In genomic region chr13:76856141-76856571, GRCh38 we compare ENCODE assay signal across 11 cellular contexts. TPM values are rescaled to one million over a fixed set of nuclear protein-coding genes. Genes with fewer than 3 reads are reported as not detected.
A peak's percentile ranks its signal among the peaks of the same experiment; 100 is the strongest.
DNase-seq lines count a peak whose midpoint lies in the region; ATAC-seq and TF ChIP-seq lines count a peak whose summit lies in the region.
"Had no signal": no experiment of that assay in that cellular context is flagged by ENCODE, and none has a peak within 500 bp of the region (broad histone marks: within the 10 kb centered on the region; RNA-seq: fewer than 3 reads in every experiment).

No MANE protein-coding gene starts in this region.

- H3K9me3 ChIP-seq in left lung = no peaks in the 10 kb centered on the region
- no peaks in the 10 kb centered on the region for H3K9me3 ChIP-seq in aorta (ENCODE audit: control insufficient read depth, low read length)
- H3K9me3 ChIP-seq in stomach = no peaks in the 10 kb centered on the region
- H3K9me3 ChIP-seq: body of pancreas, gastrocnemius medialis had no signal

- TF ChIP-seq POLR2A in stomach (IDR thresholded peaks at IDR 0.05) = no peak

- no peaks in the 10 kb centered on the region for H3K36me3 ChIP-seq in left lung
- H3K36me3 ChIP-seq in aorta (ENCODE audit: control insufficient read depth in 1 of 2, insufficient read depth in 2 of 2, low read length in 1 of 2) = no peaks in the 10 kb centered on the region
- no peaks in the 10 kb centered on the region for H3K36me3 ChIP-seq in stomach
- H3K36me3 ChIP-seq: gastrocnemius medialis had no signal

- in situ Hi-C loops in astrocyte of the spinal cord (cut with HindIII; ENCODE audit: low sequenced_read_pairs) = no loop called here

- H3K4me3 ChIP-seq in AG10803 (ENCODE audit: low read length) (no peak overlapping the region), astrocyte of the spinal cord (ENCODE audit: low read depth, low read length) (no peak overlapping the region), left lung (no peak overlapping the region), aorta (ENCODE audit: low read length in 2 of 2) (no peak overlapping the region), stomach (no peak overlapping the region)
- H3K4me3 ChIP-seq: body of pancreas, gastrocnemius medialis had no signal

- intact Hi-C loops in left lung (cut with DNase I) = no loop called here
- intact Hi-C loops in aorta (cut with DNase I) = no loop called here
- intact Hi-C loops in stomach (cut with DNase I; ENCODE audit: low total_unique reads) = no loop called here

- ATAC-seq in left lung (peak; percentile 79), aorta (ENCODE audit: low FRiP score) (no peak)
- ATAC-seq: body of pancreas, gastrocnemius medialis had no signal

- H3K27ac ChIP-seq in left lung = no peak overlapping the region
- no peak overlapping the region for H3K27ac ChIP-seq in aorta (ENCODE audit: low read depth in 1 of 2, low read length in 2 of 2)
- no peak overlapping the region for H3K27ac ChIP-seq in stomach
- H3K27ac ChIP-seq: body of pancreas, gastrocnemius medialis had no signal

- DNase-seq in AG10803 (ENCODE audit: low read depth) = peak; percentile 86
- DNase-seq in HPDE6-E6E7 (ENCODE audit: extremely low spot score) = peak; percentile 32
- peak; percentile 66 for DNase-seq in astrocyte of the spinal cord (ENCODE audit: low read depth, low spot score)
- no peak for DNase-seq in left lung
- DNase-seq in NCI-H2081 (lab: John Stamatoyannopoulos, UW) = no peak
- DNase-seq in aorta = no peak
- DNase-seq in activated gamma-delta T cell (lab: John Stamatoyannopoulos, UW) = no peak
- DNase-seq in stomach = no peak
- DNase-seq: body of pancreas, gastrocnemius medialis, NCI-H774 had no signal

- H3K4me1 ChIP-seq in left lung = peaks cover 2 to 3% of the 10 kb centered on the region in 2 donors
- peaks cover 0 to 3% of the 10 kb centered on the region in 2 donors for H3K4me1 ChIP-seq in aorta (ENCODE audit: control insufficient read depth in 1 of 2, insufficient read depth in 2 of 2, low read length in 2 of 2)
- H3K4me1 ChIP-seq in stomach = no peaks in the 10 kb centered on the region
- H3K4me1 ChIP-seq: body of pancreas, gastrocnemius medialis had no signal

- WGBS in aorta, 2 donors = 46 to 75% methylated on average over 1 of the region's 1 CpG
- 44 to 83% (median 71%) methylated on average over 1 of the region's 1 CpG for WGBS in stomach, 5 donors

- no peak for TF ChIP-seq CTCF in AG10803 (conservative IDR thresholded peaks at IDR 0.05; ENCODE audit: low read length)
- no peak for TF ChIP-seq CTCF in astrocyte of the spinal cord (IDR thresholded peaks at IDR 0.05; ENCODE audit: low read depth, low read length)
- no peak for TF ChIP-seq CTCF in left lung (IDR thresholded peaks at IDR 0.05)
- TF ChIP-seq CTCF in stomach (IDR thresholded peaks at IDR 0.05) = no peak

- no peak for TF ChIP-seq EP300 in stomach (IDR thresholded peaks at IDR 0.05)

- H3K27me3 ChIP-seq in left lung = no peaks in the 10 kb centered on the region
- no peaks in the 10 kb centered on the region for H3K27me3 ChIP-seq in aorta (ENCODE audit: control insufficient read depth in 1 of 2, insufficient read depth in 2 of 2, low read length in 1 of 2)
- no peaks in the 10 kb centered on the region for H3K27me3 ChIP-seq in stomach
- H3K27me3 ChIP-seq: body of pancreas, gastrocnemius medialis had no signal

RNA-seq across cellular contexts. Expression of gene KCTD12, which starts 30.0 kb away (rescaled TPM):
- total RNA-seq in left lung (100 to 1,000 TPM; 153 to 193 TPM), aorta (100 to 1,000 TPM in 1 of 2 donors, 10 to 100 TPM in 1; 98.7 to 137 TPM), stomach (100 to 1,000 TPM in 1 of 5 donors, 10 to 100 TPM in 4; 13.3 to 115 (median 63.6) TPM)
- polyA plus RNA-seq in aorta (10 to 100 TPM; 20.8 to 35.6 TPM), stomach (10 to 100 TPM in 2 of 3 donors, 1 to 10 TPM in 1; 9.5 to 18.6 (median 18.6) TPM)

Comparison
In these comparisons a context has a peak if more than half of its experiments do, and no peak if none do; other contexts are left out.
1. DNase-seq: peak in AG10803 (single experiment), HPDE6-E6E7 (single experiment) and astrocyte of the spinal cord (single experiment); none in left lung (0 of 2), NCI-H2081 (0 of 2), aorta (0 of 2), activated gamma-delta T cell (single experiment) and stomach (single experiment).